In genomic region chr19:34131100-34131499, GRCh38 we compare ENCODE assay signal across 21 cellular contexts.
"Had no signal": no experiment of that assay in that cellular context is flagged by ENCODE, and none has a peak within 500 bp of the region (broad histone marks: within the 10 kb centered on the region; RNA-seq: fewer than 3 reads in every experiment).

No MANE protein-coding gene starts in this region.

- H3K27me3 ChIP-seq: hepatocyte, left lung, spleen had no signal

- H3K36me3 ChIP-seq: left lung, spleen, thoracic aorta had no signal

- H3K9me3 ChIP-seq: left lung, spleen, thoracic aorta had no signal

- H3K27ac ChIP-seq: coronary artery, hepatocyte, left lung, spleen, thoracic aorta had no signal

- H3K4me3 ChIP-seq: coronary artery, hepatocyte, left lung, spleen, thoracic aorta had no signal

- ATAC-seq: activated CD4-positive, alpha-beta T cell treated with anti-CD3 and anti-CD28 coated beads for 36 hours; activated T-cell treated with anti-CD3 and anti-CD28 coated beads, Interleukin-2, amount 50 U/mL, for 4 hours; left lung; natural killer cell; WTC11 had no signal

- DNase-seq: activated CD4-positive, alpha-beta T cell treated with anti-CD3 and anti-CD28 coated beads for 36 hours; activated CD4-positive, alpha-beta T cell treated with anti-CD3 and anti-CD28 coated beads, Interleukin-2, amount 50 U/mL, for 4 hours; activated CD8-positive, alpha-beta memory T cell treated with anti-CD3 and anti-CD28 coated beads, Interleukin-2, amount 50 U/mL, for 48 hours; activated naive CD4-positive, alpha-beta T cell; activated T-cell treated with anti-CD3 and anti-CD28 coated beads, Interleukin-2, amount 50 U/mL, for 4 hours; cerebellar nuclear complex; glutamatergic neuron; immature natural killer cell; kidney glomerular epithelial cell; left lung; midbrain; natural killer cell; retina; spleen; stimulated activated CD4-positive, alpha-beta T cell treated with anti-CD3 and anti-CD28 coated beads, Interleukin-4, amount 100 ng/mL, for 1 hour; stimulated activated naive CD4-positive, alpha-beta T cell; T-helper 1 cell had no signal
